1 cellular context compared by ENCODE assay signal in genomic region chr6:2917065-2917464, GRCh38.
TF ChIP-seq lines count a peak whose summit lies in the region.

No MANE protein-coding gene starts in this region.

TF ChIP-seq in GM23338, 12 proteins besides CTCF, POLR2A, EP300 and RAD21 (continued from another document):
- TF ChIP-seq, protein P1, sequence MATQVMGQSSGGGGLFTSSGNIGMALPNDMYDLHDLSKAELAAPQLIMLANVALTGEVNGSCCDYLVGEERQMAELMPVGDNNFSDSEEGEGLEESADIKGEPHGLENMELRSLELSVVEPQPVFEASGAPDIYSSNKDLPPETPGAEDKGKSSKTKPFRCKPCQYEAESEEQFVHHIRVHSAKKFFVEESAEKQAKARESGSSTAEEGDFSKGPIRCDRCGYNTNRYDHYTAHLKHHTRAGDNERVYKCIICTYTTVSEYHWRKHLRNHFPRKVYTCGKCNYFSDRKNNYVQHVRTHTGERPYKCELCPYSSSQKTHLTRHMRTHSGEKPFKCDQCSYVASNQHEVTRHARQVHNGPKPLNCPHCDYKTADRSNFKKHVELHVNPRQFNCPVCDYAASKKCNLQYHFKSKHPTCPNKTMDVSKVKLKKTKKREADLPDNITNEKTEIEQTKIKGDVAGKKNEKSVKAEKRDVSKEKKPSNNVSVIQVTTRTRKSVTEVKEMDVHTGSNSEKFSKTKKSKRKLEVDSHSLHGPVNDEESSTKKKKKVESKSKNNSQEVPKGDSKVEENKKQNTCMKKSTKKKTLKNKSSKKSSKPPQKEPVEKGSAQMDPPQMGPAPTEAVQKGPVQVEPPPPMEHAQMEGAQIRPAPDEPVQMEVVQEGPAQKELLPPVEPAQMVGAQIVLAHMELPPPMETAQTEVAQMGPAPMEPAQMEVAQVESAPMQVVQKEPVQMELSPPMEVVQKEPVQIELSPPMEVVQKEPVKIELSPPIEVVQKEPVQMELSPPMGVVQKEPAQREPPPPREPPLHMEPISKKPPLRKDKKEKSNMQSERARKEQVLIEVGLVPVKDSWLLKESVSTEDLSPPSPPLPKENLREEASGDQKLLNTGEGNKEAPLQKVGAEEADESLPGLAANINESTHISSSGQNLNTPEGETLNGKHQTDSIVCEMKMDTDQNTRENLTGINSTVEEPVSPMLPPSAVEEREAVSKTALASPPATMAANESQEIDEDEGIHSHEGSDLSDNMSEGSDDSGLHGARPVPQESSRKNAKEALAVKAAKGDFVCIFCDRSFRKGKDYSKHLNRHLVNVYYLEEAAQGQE (IDR thresholded peaks at IDR 0.05; ENCODE audit: unreplicated experiment), result no peak
- TF ChIP-seq ETS1 (IDR thresholded peaks at IDR 0.05), result no peak
- no peak for TF ChIP-seq JUNB (IDR thresholded peaks at IDR 0.05; ENCODE audit: unreplicated experiment)
- TF ChIP-seq ZNF462 (CRISPR knock-in tag; IDR thresholded peaks at IDR 0.05), result no peak
- TF ChIP-seq EZH2 (IDR thresholded peaks at IDR 0.05; ENCODE audit: low read depth, unreplicated experiment), result no peak
- no peak for TF ChIP-seq ZNF114 (CRISPR knock-in tag; IDR thresholded peaks at IDR 0.05)
